ENCODE assay signal across 13 cellular contexts in genomic region chr4:7737752-7738457, GRCh38.
DNase-seq lines count a peak whose midpoint lies in the region; ATAC-seq, FAIRE-seq and TF ChIP-seq lines count a peak whose summit lies in the region.
"Had no signal": no experiment of that assay in that cellular context is flagged by ENCODE, and none has a peak within 500 bp of the region (broad histone marks: within the 10 kb centered on the region; RNA-seq: fewer than 3 reads in every experiment).

No MANE protein-coding gene starts in this region.

- no peak overlapping the region for H3K18ac ChIP-seq in IMR-90 (ENCODE audit: low read depth, low read length)

- H3K27me3 ChIP-seq in left ventricle myocardium inferior (ENCODE audit: low read depth) (peaks cover 8% of the 10 kb centered on the region), IMR-90 (ENCODE audit: control insufficient read depth, insufficient read depth, low read length) (peaks cover 13% of the 10 kb centered on the region; the same call in 1 of the 2 replicates), spleen (replicated peaks in 1 of 7) (peaks cover 0 to 57% (median 0%) of the 10 kb centered on the region in 7 donors)

- H3K56ac ChIP-seq in IMR-90 (ENCODE audit: extremely low read depth, insufficient read depth, low read length), result no peak overlapping the region

- intact Hi-C loops in left ventricle myocardium inferior (cut with micrococcal nuclease) (no loop called here), cardiac septum (cut with DNase I) (no loop called here), IMR-90 (cut with micrococcal nuclease) (no loop called here), kidney (cut with DNase I) (no loop called here), spleen (cut with DNase I; ENCODE audit: low total_unique reads) (no loop called here)

- no TSS peak for BruUV-seq in IMR-90 (replicated peaks; lab: Mats Ljungman, UMichigan)

- no peak overlapping the region for H3K4me2 ChIP-seq in IMR-90 (ENCODE audit: low read depth, low read length)
- H3K4me2 ChIP-seq: GM23338 had no signal

- no peak overlapping the region for H2BK120ac ChIP-seq in IMR-90 (ENCODE audit: low read depth, low read length)

- no peaks in the 10 kb centered on the region for H3K9me1 ChIP-seq in IMR-90 (ENCODE audit: insufficient read depth, low read length)

- H3K27ac ChIP-seq in left ventricle myocardium inferior (replicated peaks), result no peak overlapping the region
- no peak overlapping the region for H3K27ac ChIP-seq in IMR-90 (ENCODE audit: insufficient read depth, low read length)
- no peak overlapping the region for H3K27ac ChIP-seq in kidney (ENCODE audit: low read depth in 2 of 2, low read length in 2 of 2)
- no peak overlapping the region for H3K27ac ChIP-seq in spleen
- H3K27ac ChIP-seq: C4-2B had no signal

- TF ChIP-seq RAD21 in IMR-90 (IDR thresholded peaks at IDR 0.05; ENCODE audit: low read length), result no peak

- H2AK5ac ChIP-seq in IMR-90 (ENCODE audit: low read depth, low read length), result no peak overlapping the region

- H4K5ac ChIP-seq in IMR-90 (ENCODE audit: low read depth, low read length), result no peak overlapping the region

- no peak overlapping the region for H2AK9ac ChIP-seq in IMR-90 (replicated peaks; ENCODE audit: low read depth, low read length, poor library complexity)

- H3K4me1 ChIP-seq in left ventricle myocardium inferior (no peaks in the 10 kb centered on the region), IMR-90 (ENCODE audit: control insufficient read depth, insufficient read depth, low read length) (no peaks in the 10 kb centered on the region), kidney (ENCODE audit: control insufficient read depth in 1 of 2, insufficient read depth in 1 of 2, low read depth in 1 of 2, low read length in 2 of 2) (no peaks in the 10 kb centered on the region), spleen (peaks cover 0 to 6% (median 0%) of the 10 kb centered on the region in 6 donors)

- no peak for ATAC-seq in IMR-90 (ENCODE audit: low read depth)
- ATAC-seq: GM12878, GM23338 had no signal

- no peak overlapping the region for H3K4ac ChIP-seq in IMR-90 (ENCODE audit: low read depth, low read length)

- peak overlapping the region; percentile 41 for H2AFZ ChIP-seq in IMR-90 (replicated peaks; ENCODE audit: low read length, poor library complexity)
- H2AFZ ChIP-seq: GM23338 had no signal

- no peak overlapping the region for H4K91ac ChIP-seq in IMR-90 (ENCODE audit: insufficient read depth, low read depth, low read length)

- H3K23ac ChIP-seq in IMR-90 (ENCODE audit: low read depth, low read length), result no peak overlapping the region

- H2BK15ac ChIP-seq in IMR-90 (ENCODE audit: low read depth, low read length), result no peak overlapping the region

- H3K9ac ChIP-seq in IMR-90 (ENCODE audit: low read depth, low read length) (no peak overlapping the region), kidney (ENCODE audit: low read length in 2 of 2) (no peak overlapping the region)

- H2BK5ac ChIP-seq in IMR-90 (ENCODE audit: low read depth, low read length, poor library complexity, severe bottlenecking), result no peak overlapping the region

- TF ChIP-seq CTCF in left ventricle myocardium inferior (IDR thresholded peaks at IDR 0.05; ENCODE audit: borderline replicate concordance) (no peak), IMR-90 (conservative IDR thresholded peaks at IDR 0.05; ENCODE audit: low read depth, low read length) (no peak), kidney (IDR thresholded peaks at IDR 0.05; ENCODE audit: borderline replicate concordance, extremely low read depth, insufficient read depth) (no peak), spleen (IDR thresholded peaks at IDR 0.05 in 8 of 11, conservative IDR thresholded peaks at IDR 0.05 in 3 of 11) (no peak)

- H3K36me3 ChIP-seq in left ventricle myocardium inferior, result no peaks in the 10 kb centered on the region
- H3K36me3 ChIP-seq in IMR-90 (ENCODE audit: control insufficient read depth, insufficient read depth, low read length), result no peaks in the 10 kb centered on the region
- no peaks in the 10 kb centered on the region for H3K36me3 ChIP-seq in kidney (ENCODE audit: control insufficient read depth in 1 of 2, insufficient read depth in 2 of 2, low read length in 2 of 2)
- no peaks in the 10 kb centered on the region for H3K36me3 ChIP-seq in spleen

- TF ChIP-seq POLR2A in IMR-90 (IDR thresholded peaks at IDR 0.05; ENCODE audit: low read depth, low read length) (no peak), spleen (IDR thresholded peaks at IDR 0.05) (no peak)

- WGBS in IMR-90 (ENCODE audit: extremely low coverage in 2 of 2, insufficient read length in 1 of 2), 2 experiments, result 93% methylated on average over 8 of the region's 19 CpGs; no CpG with 5 or more reads in 1 of the 2 experiments
- WGBS in spleen, 5 donors, result 88 to 94% (median 92%) methylated on average over 9 to 19 of the region's 19 CpGs

- H3K79me1 ChIP-seq in IMR-90 (ENCODE audit: low read depth in 1 of 2, low read length in 2 of 2), result no peaks in the 10 kb centered on the region

- FAIRE-seq in kidney (lab: Jason Lieb, UNC), result no peak
- FAIRE-seq: GM12878 had no signal

- in situ Hi-C loops in IMR-90 (cut with MboI; ENCODE audit: low sequenced_read_pairs), result no loop called here

- peak; percentile 2 for DNase-seq in left ventricle myocardium inferior
- no peak for DNase-seq in cardiac septum (ENCODE audit: low spot score)
- no peak for DNase-seq in IMR-90
- peak; percentile 49 for DNase-seq in kidney
- peak; percentile 68 for DNase-seq in spleen
- no peak for DNase-seq in NCI-H2171 (lab: John Stamatoyannopoulos, UW)
- DNase-seq in SK-N-DZ (ENCODE audit: low spot score), result no peak
- DNase-seq: ACHN, DMS79, H9 had no signal

- H3K14ac ChIP-seq in IMR-90 (replicated peaks; ENCODE audit: low read depth, low read length), result no peak overlapping the region

- H3K9me3 ChIP-seq in left ventricle myocardium inferior (replicated peaks) (no peaks in the 10 kb centered on the region), IMR-90 (ENCODE audit: control insufficient read depth, insufficient read depth, low read length) (no peaks in the 10 kb centered on the region), kidney (ENCODE audit: control insufficient read depth in 1 of 2, low read length in 2 of 2) (no peaks in the 10 kb centered on the region), spleen (peaks cover 0 to 8% (median 0%) of the 10 kb centered on the region in 8 donors)

- H3K4me3 ChIP-seq in left ventricle myocardium inferior, result no peak overlapping the region
- no peak overlapping the region for H3K4me3 ChIP-seq in IMR-90 (ENCODE audit: insufficient read depth, low read depth, low read length)
- H3K4me3 ChIP-seq in kidney (ENCODE audit: low read length in 2 of 2), result no peak overlapping the region
- H3K4me3 ChIP-seq in spleen, result no peak overlapping the region
- H3K4me3 ChIP-seq: GM12878, GM23338 had no signal

- H4K8ac ChIP-seq in IMR-90 (ENCODE audit: low read depth in 2 of 2, low read length in 2 of 2), result no peak overlapping the region

- H2BK20ac ChIP-seq in IMR-90 (ENCODE audit: low read depth, low read length), result no peak overlapping the region

- H4K20me1 ChIP-seq in IMR-90 (ENCODE audit: insufficient read depth, low read length), result no peaks in the 10 kb centered on the region; the same call in 1 of the 2 replicates

- dilution Hi-C loops in IMR-90 (cut with HindIII; ENCODE audit: low sequenced_read_pairs, unreplicated experiment), result no loop called here

- POLR2A ChIA-PET in IMR-90 (lab: Charles Lee; ENCODE audit: unreplicated experiment), result no interaction called here

- CTCF ChIA-PET in IMR-90 (lab: Yijun Ruan, JAX), result no interaction called here

TF ChIP-seq in IMR-90, 13 proteins besides CTCF, POLR2A, EP300 and RAD21:
- TF ChIP-seq FOS (IDR thresholded peaks at IDR 0.05; ENCODE audit: low read depth, low read length), result no peak
- TF ChIP-seq MXI1 (IDR thresholded peaks at IDR 0.05; ENCODE audit: borderline replicate concordance, low read depth, low read length), result no peak
- no peak for TF ChIP-seq SMC3 (IDR thresholded peaks at IDR 0.05; ENCODE audit: low read depth, low read length)
- TF ChIP-seq BHLHE40 (IDR thresholded peaks at IDR 0.05; ENCODE audit: low read depth, low read length), result no peak
- TF ChIP-seq CEBPB (IDR thresholded peaks at IDR 0.05; ENCODE audit: low read depth, low read length), result no peak
- TF ChIP-seq, protein P1, sequence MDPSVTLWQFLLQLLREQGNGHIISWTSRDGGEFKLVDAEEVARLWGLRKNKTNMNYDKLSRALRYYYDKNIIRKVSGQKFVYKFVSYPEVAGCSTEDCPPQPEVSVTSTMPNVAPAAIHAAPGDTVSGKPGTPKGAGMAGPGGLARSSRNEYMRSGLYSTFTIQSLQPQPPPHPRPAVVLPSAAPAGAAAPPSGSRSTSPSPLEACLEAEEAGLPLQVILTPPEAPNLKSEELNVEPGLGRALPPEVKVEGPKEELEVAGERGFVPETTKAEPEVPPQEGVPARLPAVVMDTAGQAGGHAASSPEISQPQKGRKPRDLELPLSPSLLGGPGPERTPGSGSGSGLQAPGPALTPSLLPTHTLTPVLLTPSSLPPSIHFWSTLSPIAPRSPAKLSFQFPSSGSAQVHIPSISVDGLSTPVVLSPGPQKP (IDR thresholded peaks at IDR 0.05; ENCODE audit: borderline replicate concordance, low read depth, low read length), result no peak
- TF ChIP-seq USF2 (IDR thresholded peaks at IDR 0.05; ENCODE audit: low read depth, low read length), result no peak
- TF ChIP-seq RCOR1 (IDR thresholded peaks at IDR 0.05; ENCODE audit: insufficient replicate concordance, low read length), result no peak

Comparison
In these comparisons a context has a peak if more than half of its experiments do, and no peak if none do; other contexts are left out.
1. DNase-seq: peak in left ventricle myocardium inferior (single experiment), kidney (single experiment) and spleen (single experiment); none in cardiac septum (single experiment), IMR-90 (single experiment), NCI-H2171 (single experiment) and SK-N-DZ (single experiment).